In the genomic region with DNA sequence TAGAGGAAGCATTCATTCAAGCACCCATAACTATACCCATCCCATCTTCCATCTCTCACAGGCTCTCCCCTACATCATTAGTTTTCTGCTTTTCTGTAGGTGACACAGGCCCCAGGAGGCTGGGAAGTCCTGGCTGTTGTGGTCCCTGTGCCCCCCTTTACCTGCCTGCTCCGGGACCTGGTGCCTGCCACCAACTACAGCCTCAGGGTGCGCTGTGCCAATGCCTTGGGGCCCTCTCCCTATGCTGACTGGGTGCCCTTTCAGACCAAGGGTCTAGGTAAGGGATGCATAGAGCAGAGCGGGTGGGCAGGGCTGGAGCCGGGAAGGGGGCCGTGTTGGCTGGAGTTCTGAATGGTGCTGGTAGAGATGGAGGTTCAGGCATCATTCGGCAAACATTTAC, we compare ENCODE assay signal across 27 cellular contexts. TPM values are rescaled to one million over a fixed set of nuclear protein-coding genes. Genes with fewer than 3 reads are reported as not detected.
DNase-seq lines count a peak whose midpoint lies in the region; ATAC-seq, FAIRE-seq and TF ChIP-seq lines count a peak whose summit lies in the region.
"Had no signal": no experiment of that assay in that cellular context is flagged by ENCODE, and none has a peak within 500 bp of the region (broad histone marks: within the 10 kb centered on the region; RNA-seq: fewer than 3 reads in every experiment).

No MANE protein-coding gene starts in this region.

- peak overlapping the region; percentile 23 for H3K4me3 Mint-ChIP-seq in endothelial cell (ENCODE audit: unreplicated experiment)
- H3K4me3 Mint-ChIP-seq in neural progenitor cell: peak overlapping the region; percentile 52
- H3K4me3 Mint-ChIP-seq: activated CD8-positive, alpha-beta memory T cell treated with anti-CD3 and anti-CD28 coated beads, Interleukin-2, amount 10 ng/mL, durations not matched to agents 7 days and 5 days; CD4-positive, CD25-positive, alpha-beta regulatory T cell had no signal

- POLR2A ChIA-PET in HepG2 (lab: Yijun Ruan, JAX): interaction anchor here (1.0 to 2.7 kb wide), 12 partner anchors 8 to 93 kb away, joined by 3 to 32 read pairs (median 12); a partner anchor contains a TSS

- in situ Hi-C loops in HepG2 (cut with HindIII; ENCODE audit: extremely low pct_ligation_motif_present, low pct_unique_long_range_greater_than_20kb): no loop called here

- TF ChIP-seq EP300 in HepG2 (IDR thresholded peaks at IDR 0.05; ENCODE audit: low read depth in 2 of 2, low read length in 2 of 2) (no peak), HepG2 (CRISPR knock-in tag; IDR thresholded peaks at IDR 0.05; ENCODE audit: borderline replicate concordance) (no peak)

- H3K9me3 Mint-ChIP-seq in endothelial cell (ENCODE audit: unreplicated experiment) (no peaks in the 10 kb centered on the region), neural progenitor cell (no peaks in the 10 kb centered on the region)

- H3K4me1 Mint-ChIP-seq in endothelial cell (ENCODE audit: unreplicated experiment) (peaks cover 52% of the 10 kb centered on the region), neural progenitor cell (peaks cover 62% of the 10 kb centered on the region)
- H3K4me1 Mint-ChIP-seq: activated CD8-positive, alpha-beta memory T cell treated with anti-CD3 and anti-CD28 coated beads, Interleukin-2, amount 10 ng/mL, durations not matched to agents 7 days and 5 days had no signal

- peak overlapping the region; percentile 99 for H3K27ac Mint-ChIP-seq in endothelial cell (ENCODE audit: unreplicated experiment)
- H3K27ac Mint-ChIP-seq in neural progenitor cell: peak overlapping the region; percentile 96
- H3K27ac Mint-ChIP-seq: activated CD8-positive, alpha-beta memory T cell treated with anti-CD3 and anti-CD28 coated beads, Interleukin-2, amount 10 ng/mL, durations not matched to agents 7 days and 5 days; CD4-positive, CD25-positive, alpha-beta regulatory T cell had no signal

- TF ChIP-seq RAD21 in HepG2 (CRISPR knock-in tag; IDR thresholded peaks at IDR 0.05): no peak

- H3K4me1 ChIP-seq in HepG2 (ENCODE audit: insufficient read depth, low read length): peaks cover 96% of the 10 kb centered on the region
- H3K4me1 ChIP-seq in right lobe of liver: no peaks in the 10 kb centered on the region
- peaks cover 70% of the 10 kb centered on the region for H3K4me1 ChIP-seq in neural progenitor cell
- peaks cover 37% of the 10 kb centered on the region for H3K4me1 ChIP-seq in BE2C
- H3K4me1 ChIP-seq: breast epithelium, foreskin keratinocyte had no signal

- peak overlapping the region; percentile 74 for H3K4me2 ChIP-seq in HepG2 (ENCODE audit: low read depth, low read length)
- H3K4me2 ChIP-seq in neural progenitor cell: peak overlapping the region; percentile 81

- BruUV-seq in HepG2 (replicated peaks; lab: Mats Ljungman, UMichigan): no TSS peak

- DNase-seq in HepG2 (ENCODE audit: low spot score): no peak
- DNase-seq in right lobe of liver: no peak
- no peak for DNase-seq in endothelial cell (ENCODE audit: low spot score)
- no peak for DNase-seq in neural progenitor cell (ENCODE audit: low spot score)
- no peak for DNase-seq in BE2C
- no peak for DNase-seq in activated gamma-delta T cell treated with Interleukin-2 at 50 U/mL for 16 hours
- DNase-seq: activated CD8-positive, alpha-beta memory T cell treated with anti-CD3 and anti-CD28 coated beads, Interleukin-2, amount 10 ng/mL, durations not matched to agents 7 days and 5 days; activated naive CD4-positive, alpha-beta T cell; activated T-cell treated with anti-CD3 and anti-CD28 coated beads, Interleukin-2, amount 50 U/mL, for 48 hours; adrenal gland; CD4-positive, CD25-positive, alpha-beta regulatory T cell; foreskin keratinocyte; GOT3; heart left ventricle; NCI-H1092 treated with DMSO at 0.1 percent for 48 hours; NCI-H2029; SW 1271; T-helper 9 cell had no signal

- CTCF ChIA-PET in HepG2 (lab: Yijun Ruan, JAX; ENCODE audit: low intra/inter-chr PET ratio, low total read pairs): no interaction called here

- no peak overlapping the region for H2AFZ ChIP-seq in HepG2 (ENCODE audit: low read length)
- no peak overlapping the region for H2AFZ ChIP-seq in neural progenitor cell (replicated peaks)

- TF ChIP-seq POLR2A in HepG2 (IDR thresholded peaks at IDR 0.05; ENCODE audit: insufficient read depth in 1 of 2, low read depth in 2 of 2, low read length in 2 of 2) (no peak), right lobe of liver (IDR thresholded peaks at IDR 0.05) (no peak)

- H4K20me1 ChIP-seq in HepG2 (ENCODE audit: insufficient read depth, low read length) (no peaks in the 10 kb centered on the region), neural progenitor cell (ENCODE audit: low read depth) (no peaks in the 10 kb centered on the region)

- H3F3A ChIP-seq in neural progenitor cell (ENCODE audit: low read depth): peaks cover 60% of the 10 kb centered on the region

- H3K9ac ChIP-seq in HepG2 (ENCODE audit: insufficient read depth, low read depth, low read length) (peak overlapping the region; percentile 69), neural progenitor cell (no peak overlapping the region)

- H3K79me2 ChIP-seq in HepG2 (ENCODE audit: insufficient read depth, low read length) (no peaks in the 10 kb centered on the region), neural progenitor cell (ENCODE audit: low read depth) (peaks cover 34% of the 10 kb centered on the region)

- H3K27ac ChIP-seq in HepG2 (ENCODE audit: extremely low read length, insufficient read depth, low read length): peak overlapping the region; percentile 91
- H3K27ac ChIP-seq in right lobe of liver: no peak overlapping the region
- peak overlapping the region; percentile 99 for H3K27ac ChIP-seq in neural progenitor cell
- H3K27ac ChIP-seq: breast epithelium, esophagus muscularis mucosa, foreskin keratinocyte, heart left ventricle had no signal

- 95% methylated on average over 6 of the region's 6 CpGs for WGBS in HepG2 (ENCODE audit: low lambda C conversion rate)
- 91% methylated on average over 4 of the region's 6 CpGs for WGBS in right lobe of liver (ENCODE audit: insufficient coverage, low coverage, low lambda C conversion rate, missing lambda C conversion rate)

- TF ChIP-seq CTCF in HepG2 (CRISPR knock-in tag; IDR thresholded peaks at IDR 0.05) (no peak), right lobe of liver (IDR thresholded peaks at IDR 0.05) (no peak), endothelial cell (IDR thresholded peaks at IDR 0.05; ENCODE audit: unreplicated experiment) (no peak), neural progenitor cell (IDR thresholded peaks at IDR 0.05) (no peak), BE2C (IDR thresholded peaks at IDR 0.05; ENCODE audit: low read depth, low read length) (no peak)

- H3K27me3 Mint-ChIP-seq in endothelial cell (ENCODE audit: unreplicated experiment) (peaks cover 11% of the 10 kb centered on the region), neural progenitor cell (ENCODE audit: insufficient read depth, low read depth) (peaks cover 10% of the 10 kb centered on the region)

- H3K36me3 ChIP-seq in HepG2 (replicated peaks in 1 of 2; ENCODE audit: control insufficient read depth in 1 of 2, insufficient read depth in 2 of 2, low read length in 2 of 2) (peaks cover 10 to 11% of the 10 kb centered on the region in 2 experiments), right lobe of liver (no peaks in the 10 kb centered on the region), neural progenitor cell (peaks cover 6% of the 10 kb centered on the region), BE2C (peaks cover 8% of the 10 kb centered on the region)
- H3K36me3 ChIP-seq: adrenal gland, breast epithelium, heart left ventricle had no signal

- H3K4me3 ChIP-seq in HepG2 (replicated peaks in 1 of 3; ENCODE audit: insufficient read depth in 1 of 3, low read depth in 2 of 3, low read length in 3 of 3) (no peak overlapping the region), right lobe of liver (no peak overlapping the region), neural progenitor cell (no peak overlapping the region), BE2C (ENCODE audit: low read depth, low read length) (no peak overlapping the region)
- H3K4me3 ChIP-seq: adrenal gland, breast epithelium, esophagus muscularis mucosa, GM12878, heart left ventricle, smooth muscle cell had no signal

- H3K9me3 ChIP-seq in HepG2 (ENCODE audit: low read length) (no peaks in the 10 kb centered on the region), right lobe of liver (no peaks in the 10 kb centered on the region), neural progenitor cell (ENCODE audit: low read depth) (no peaks in the 10 kb centered on the region), BE2C (no peaks in the 10 kb centered on the region)
- H3K9me3 ChIP-seq: adrenal gland, breast epithelium, esophagus muscularis mucosa, heart left ventricle had no signal

- FAIRE-seq in HepG2 (lab: Jason Lieb, UNC): no peak
- FAIRE-seq: colon, D721Med, GM12878, RCC 7860 had no signal

- H3K36me3 Mint-ChIP-seq in endothelial cell (ENCODE audit: low read depth, unreplicated experiment) (peaks cover 27% of the 10 kb centered on the region), neural progenitor cell (peaks cover 9% of the 10 kb centered on the region)
- H3K36me3 Mint-ChIP-seq: activated CD8-positive, alpha-beta memory T cell treated with anti-CD3 and anti-CD28 coated beads, Interleukin-2, amount 10 ng/mL, durations not matched to agents 7 days and 5 days; CD4-positive, CD25-positive, alpha-beta regulatory T cell had no signal

- intact Hi-C loops in HepG2 (cut with micrococcal nuclease; ENCODE audit: unreplicated experiment): no loop called here
- intact Hi-C loops in right lobe of liver (cut with DNase I): no loop called here

- ATAC-seq in HepG2 (no peak), right lobe of liver (no peak), GM19395 (IDR thresholded peaks at IDR 0.05; ENCODE audit: unreplicated experiment) (no peak), GM18873 (IDR thresholded peaks at IDR 0.05; ENCODE audit: low FRiP score, unreplicated experiment) (no peak)
- ATAC-seq: activated CD8-positive, alpha-beta memory T cell treated with anti-CD3 and anti-CD28 coated beads, Interleukin-2, amount 10 ng/mL, durations not matched to agents 7 days and 5 days; foreskin keratinocyte; GM12878; heart left ventricle had no signal

- H3K27me3 ChIP-seq in HepG2 (ENCODE audit: control insufficient read depth in 1 of 2, insufficient read depth in 2 of 2, low read length in 2 of 2): no peaks in the 10 kb centered on the region
- no peaks in the 10 kb centered on the region for H3K27me3 ChIP-seq in right lobe of liver
- no peaks in the 10 kb centered on the region for H3K27me3 ChIP-seq in neural progenitor cell
- H3K27me3 ChIP-seq in BE2C: no peaks in the 10 kb centered on the region
- H3K27me3 ChIP-seq: adrenal gland, breast epithelium, esophagus muscularis mucosa, foreskin keratinocyte, heart left ventricle had no signal

RNA-seq across cellular contexts. Expression of a gene that starts 8.2 kb away (rescaled TPM):
- 12.4 and 24.0 TPM in 2 replicates for total RNA-seq in HepG2 (2016; rRNA removed; fragmentation: Illumina TruSeq; extraction: Trizol)
- total RNA-seq in HepG2 (2016; cell fraction: cytosol; rRNA removed; fragmentation: Illumina TruSeq; extraction: Trizol; ENCODE audit: low read depth): 8.5 and 10.2 TPM in 2 replicates
- total RNA-seq in HepG2 (2016; cell fraction: insoluble cytoplasmic fraction; rRNA removed; fragmentation: Illumina TruSeq; extraction: Trizol): 12.7 and 22.1 TPM in 2 replicates
- total RNA-seq in HepG2 (2016; cell fraction: membrane; rRNA removed; fragmentation: Illumina TruSeq; extraction: Trizol): 13.7 and 17.0 TPM in 2 replicates
- 16.6 and 22.9 TPM in 2 replicates for total RNA-seq in HepG2 (2016; cell fraction: nucleus; rRNA removed; fragmentation: Illumina TruSeq; extraction: Trizol)
- polyA plus RNA-seq in HepG2 (2011; rRNA removed): 43.6 and 48.0 TPM in 2 replicates
- polyA plus RNA-seq in HepG2 (2011; cell fraction: cytosol; rRNA removed): 34.1 and 42.7 TPM in 2 replicates
- polyA plus RNA-seq in HepG2 (2011; cell fraction: nucleus; rRNA removed): 45.0 and 51.9 TPM in 2 replicates
- polyA plus RNA-seq in HepG2 (2012): 24.1 and 31.2 TPM in 2 replicates
- polyA plus RNA-seq in HepG2 (2016; cell fraction: cytosol; fragmentation: Illumina TruSeq; extraction: Trizol; ENCODE audit: low read depth): 3.8 and 5.0 TPM in 2 replicates
- 9.1 and 11.5 TPM in 2 replicates for polyA plus RNA-seq in HepG2 (2016; cell fraction: insoluble cytoplasmic fraction; fragmentation: Illumina TruSeq; extraction: Trizol; ENCODE audit: low read depth)
- polyA plus RNA-seq in HepG2 (2016; cell fraction: membrane; fragmentation: Illumina TruSeq; extraction: Trizol; ENCODE audit: low read depth): 8.9 and 12.0 TPM in 2 replicates
- polyA plus RNA-seq in HepG2 (2016; cell fraction: nucleus; fragmentation: Illumina TruSeq; extraction: Trizol; ENCODE audit: insufficient read depth, low read depth): 23.9 and 24.2 TPM in 2 replicates
- polyA minus RNA-seq in HepG2 (2011; rRNA and poly(A)+ RNA removed; ENCODE audit: low replicate concordance): 189 and 236 TPM in 2 replicates
- polyA minus RNA-seq in HepG2 (2011; cell fraction: cytosol; rRNA and poly(A)+ RNA removed): 48.4 and 49.0 TPM in 2 replicates
- polyA minus RNA-seq in HepG2 (2011; cell fraction: nucleus; rRNA and poly(A)+ RNA removed): 33.2 and 34.2 TPM in 2 replicates
- total RNA-seq in right lobe of liver: 1 to 10 TPM; 1.1 to 2.9 (median 1.8) TPM
- 115 TPM for total RNA-seq in endothelial cell (ENCODE audit: unreplicated experiment)
- total RNA-seq in neural progenitor cell (ENCODE audit: low replicate concordance): 59.1 and 116 TPM in 2 replicates
- polyA plus RNA-seq in BE2C (2012; ENCODE audit: insufficient read depth, insufficient read length, low read depth): 116 TPM
- total RNA-seq: CD4-positive, CD25-positive, alpha-beta regulatory T cell had no signal

RNA-seq across cellular contexts. Expression of a gene that starts 23.2 kb away (rescaled TPM):
- total RNA-seq in HepG2 (2016; rRNA removed; fragmentation: Illumina TruSeq; extraction: Trizol): 20.6 and 28.1 TPM in 2 replicates
- 2.9 and 4.8 TPM in 2 replicates for total RNA-seq in HepG2 (2016; cell fraction: cytosol; rRNA removed; fragmentation: Illumina TruSeq; extraction: Trizol; ENCODE audit: low read depth)
- 19.4 and 24.9 TPM in 2 replicates for total RNA-seq in HepG2 (2016; cell fraction: insoluble cytoplasmic fraction; rRNA removed; fragmentation: Illumina TruSeq; extraction: Trizol)
- 7.5 and 9.5 TPM in 2 replicates for total RNA-seq in HepG2 (2016; cell fraction: membrane; rRNA removed; fragmentation: Illumina TruSeq; extraction: Trizol)
- 20.1 and 24.6 TPM in 2 replicates for total RNA-seq in HepG2 (2016; cell fraction: nucleus; rRNA removed; fragmentation: Illumina TruSeq; extraction: Trizol)
- polyA plus RNA-seq in HepG2 (2011; rRNA removed): 15.1 and 16.2 TPM in 2 replicates
- polyA plus RNA-seq in HepG2 (2011; cell fraction: cytosol; rRNA removed): 7.0 and 9.8 TPM in 2 replicates
- polyA plus RNA-seq in HepG2 (2011; cell fraction: nucleus; rRNA removed): 56.6 and 66.8 TPM in 2 replicates
- polyA plus RNA-seq in HepG2 (2012): 26.5 TPM in 2 replicates
- 2.1 and 2.5 TPM in 2 replicates for polyA plus RNA-seq in HepG2 (2016; cell fraction: cytosol; fragmentation: Illumina TruSeq; extraction: Trizol; ENCODE audit: low read depth)
- 15.7 and 22.2 TPM in 2 replicates for polyA plus RNA-seq in HepG2 (2016; cell fraction: insoluble cytoplasmic fraction; fragmentation: Illumina TruSeq; extraction: Trizol; ENCODE audit: low read depth)
- 3.5 and 5.6 TPM in 2 replicates for polyA plus RNA-seq in HepG2 (2016; cell fraction: membrane; fragmentation: Illumina TruSeq; extraction: Trizol; ENCODE audit: low read depth)
- 36.5 and 38.9 TPM in 2 replicates for polyA plus RNA-seq in HepG2 (2016; cell fraction: nucleus; fragmentation: Illumina TruSeq; extraction: Trizol; ENCODE audit: insufficient read depth, low read depth)
- polyA minus RNA-seq in HepG2 (2011; rRNA and poly(A)+ RNA removed; ENCODE audit: low replicate concordance): 24.4 and 46.4 TPM in 2 replicates
- 13.8 and 16.5 TPM in 2 replicates for polyA minus RNA-seq in HepG2 (2011; cell fraction: cytosol; rRNA and poly(A)+ RNA removed)
- 27.7 and 30.0 TPM in 2 replicates for polyA minus RNA-seq in HepG2 (2011; cell fraction: nucleus; rRNA and poly(A)+ RNA removed)
- 10 to 100 TPM; 13.9 to 20.8 (median 17.9) TPM for total RNA-seq in right lobe of liver
- total RNA-seq in endothelial cell (ENCODE audit: unreplicated experiment): 41.2 TPM
- total RNA-seq in neural progenitor cell (ENCODE audit: low replicate concordance): 20.3 and 36.8 TPM in 2 replicates
- 71.8 TPM for polyA plus RNA-seq in BE2C (2012; ENCODE audit: insufficient read depth, insufficient read length, low read depth)

RNA-seq across cellular contexts. Expression of a gene that starts 53.6 kb away (rescaled TPM):
- total RNA-seq in HepG2 (2016; rRNA removed; fragmentation: Illumina TruSeq; extraction: Trizol) (not detected in 2 replicates), right lobe of liver (1 to 10 TPM in 4 of 6 experiments, under 1 TPM in 2; 0.56 to 3.3 (median 1.8) TPM), endothelial cell (ENCODE audit: unreplicated experiment) (25.7 TPM), neural progenitor cell (ENCODE audit: low replicate concordance) (0.12 TPM in 1 of 2 replicates, not detected in the other)
- not detected in 2 replicates for total RNA-seq in HepG2 (2016; cell fraction: cytosol; rRNA removed; fragmentation: Illumina TruSeq; extraction: Trizol; ENCODE audit: low read depth)
- total RNA-seq in HepG2 (2016; cell fraction: insoluble cytoplasmic fraction; rRNA removed; fragmentation: Illumina TruSeq; extraction: Trizol): not detected in 2 replicates
- not detected in 2 replicates for total RNA-seq in HepG2 (2016; cell fraction: membrane; rRNA removed; fragmentation: Illumina TruSeq; extraction: Trizol)
- total RNA-seq in HepG2 (2016; cell fraction: nucleus; rRNA removed; fragmentation: Illumina TruSeq; extraction: Trizol): 0.12 TPM in 1 of 2 replicates, not detected in the other
- 0.01 and 0.05 TPM in 2 replicates for polyA plus RNA-seq in HepG2 (2011; rRNA removed)
- polyA plus RNA-seq in HepG2 (2011; cell fraction: cytosol; rRNA removed): 0.05 TPM in 1 of 2 replicates, not detected in the other
- 0.63 and 0.68 TPM in 2 replicates for polyA plus RNA-seq in HepG2 (2011; cell fraction: nucleus; rRNA removed)
- polyA plus RNA-seq in HepG2 (2012): 0.19 TPM in 1 of 2 replicates, not detected in the other
- not detected in 2 replicates for polyA plus RNA-seq in HepG2 (2016; cell fraction: cytosol; fragmentation: Illumina TruSeq; extraction: Trizol; ENCODE audit: low read depth)
- not detected in 2 replicates for polyA plus RNA-seq in HepG2 (2016; cell fraction: insoluble cytoplasmic fraction; fragmentation: Illumina TruSeq; extraction: Trizol; ENCODE audit: low read depth)
- not detected in 2 replicates for polyA plus RNA-seq in HepG2 (2016; cell fraction: membrane; fragmentation: Illumina TruSeq; extraction: Trizol; ENCODE audit: low read depth)
- polyA plus RNA-seq in HepG2 (2016; cell fraction: nucleus; fragmentation: Illumina TruSeq; extraction: Trizol; ENCODE audit: insufficient read depth, low read depth): not detected in 2 replicates
- polyA minus RNA-seq in HepG2 (2011; rRNA and poly(A)+ RNA removed; ENCODE audit: low replicate concordance): 0.37 TPM in 1 of 2 replicates, not detected in the other
- not detected in 2 replicates for polyA minus RNA-seq in HepG2 (2011; cell fraction: cytosol; rRNA and poly(A)+ RNA removed)
- not detected in 2 replicates for polyA minus RNA-seq in HepG2 (2011; cell fraction: nucleus; rRNA and poly(A)+ RNA removed)
- 3.8 TPM for polyA plus RNA-seq in BE2C (2012; ENCODE audit: insufficient read depth, insufficient read length, low read depth)
- total RNA-seq: foreskin keratinocyte had no signal
- polyA plus RNA-seq: foreskin keratinocyte had no signal

Comparison
In these comparisons a context has a peak if more than half of its experiments do, and no peak if none do; other contexts are left out.
1. H3K27ac ChIP-seq: peak in HepG2 (single experiment) and neural progenitor cell (single experiment); none in right lobe of liver (0 of 3).